Comparison of ENCODE assay signal across 26 cellular contexts in genomic region chr4:24024157-24024556, GRCh38.
DNase-seq lines count a peak whose midpoint lies in the region; ATAC-seq and TF ChIP-seq lines count a peak whose summit lies in the region.
"Had no signal": no experiment of that assay in that cellular context is flagged by ENCODE, and none has a peak within 500 bp of the region (broad histone marks: within the 10 kb centered on the region; RNA-seq: fewer than 3 reads in every experiment).

No MANE protein-coding gene starts in this region.

- ATAC-seq in GM19351 (IDR thresholded peaks at IDR 0.05; ENCODE audit: unreplicated experiment): no peak
- ATAC-seq: activated CD4-positive, CD25-positive, alpha-beta regulatory T cell treated with anti-CD3 and anti-CD28 coated beads, Interleukin-2, amount 50 U/mL, for 24 hours; left colon had no signal

- no peaks in the 10 kb centered on the region for H3K4me1 Mint-ChIP-seq in nephron progenitor cell
- H3K4me1 Mint-ChIP-seq: central memory CD8-positive, alpha-beta T cell; naive B cell had no signal

- peak overlapping the region; percentile 67 for H3K27ac Mint-ChIP-seq in nephron progenitor cell
- H3K27ac Mint-ChIP-seq: activated CD4-positive, alpha-beta memory T cell treated with anti-CD3 and anti-CD28 coated beads for 36 hours; T-helper 1 cell treated with Interleukin-12 subunit alpha and Interleukin-12 subunit beta and Interleukin-4 antibody, amounts not matched to agents 30 μg/mL and 1 μg/mL, for 36 hours had no signal

- H3K36me3 Mint-ChIP-seq in nephron progenitor cell (ENCODE audit: low read depth): no peaks in the 10 kb centered on the region
- H3K36me3 Mint-ChIP-seq: activated CD4-positive, alpha-beta memory T cell treated with anti-CD3 and anti-CD28 coated beads for 36 hours; naive B cell had no signal

- TF ChIP-seq CTCF in fibroblast of pulmonary artery (IDR thresholded peaks at IDR 0.05; ENCODE audit: low read length, missing control alignments): no peak
- no peak for TF ChIP-seq CTCF in nephron progenitor cell (IDR thresholded peaks at IDR 0.05)

- H3K4me3 ChIP-seq in fibroblast of pulmonary artery (replicated peaks; ENCODE audit: low read depth, low read length): no peak overlapping the region
- H3K4me3 ChIP-seq: prostate gland had no signal

- no peaks in the 10 kb centered on the region for H3K9me3 Mint-ChIP-seq in nephron progenitor cell
- H3K9me3 Mint-ChIP-seq: activated CD4-positive, alpha-beta memory T cell treated with anti-CD3 and anti-CD28 coated beads for 36 hours; T-helper 1 cell treated with Interleukin-12 subunit alpha and Interleukin-12 subunit beta and Interleukin-4 antibody, amounts not matched to agents 30 μg/mL and 1 μg/mL, for 36 hours had no signal

- H3K27me3 Mint-ChIP-seq in nephron progenitor cell (ENCODE audit: low read depth, poor library complexity): peaks cover 8% of the 10 kb centered on the region
- H3K27me3 Mint-ChIP-seq: activated CD4-positive, alpha-beta memory T cell treated with anti-CD3 and anti-CD28 coated beads for 36 hours; central memory CD8-positive, alpha-beta T cell; naive B cell had no signal

- DNase-seq in AG08396 (ENCODE audit: low spot score): peak; percentile 12
- DNase-seq in astrocyte of the hippocampus (ENCODE audit: low read depth, low spot score): peak; percentile 46
- peak; percentile 40 for DNase-seq in fibroblast of pulmonary artery (ENCODE audit: low read depth)
- no peak for DNase-seq in nephron progenitor cell
- no peak for DNase-seq in NCI-H510A (lab: John Stamatoyannopoulos, UW)
- no peak for DNase-seq in activated CD4-positive, CD25-positive, alpha-beta regulatory T cell treated with anti-CD3 and anti-CD28 coated beads, Interleukin-2, amount 50 U/mL, for 72 hours
- no peak for DNase-seq in NCI-H187 (lab: John Stamatoyannopoulos, UW)
- DNase-seq: activated CD4-positive, alpha-beta memory T cell treated with anti-CD3 and anti-CD28 coated beads for 36 hours; activated CD8-positive, alpha-beta memory T cell treated with anti-CD3 and anti-CD28 coated beads, Interleukin-2, amount 50 U/mL, for 4 hours; activated naive CD4-positive, alpha-beta T cell treated with anti-CD3 and anti-CD28 coated beads, Interleukin-2, amount 50 U/mL, for 16 hours; anterior cingulate cortex; C1 segment of cervical spinal cord; Caco-2; DMS79; left colon; naive B cell; NCI-H524 treated with DMSO at 0.1 percent for 48 hours; nucleus accumbens; SK-N-SH; stimulated activated CD4-positive, alpha-beta T cell treated with anti-CD3 and anti-CD28 coated beads, Interleukin-15, amount 100 ng/mL, for 24 hours; stimulated activated naive CD4-positive, alpha-beta T cell had no signal

- H3K4me3 Mint-ChIP-seq in nephron progenitor cell: no peak overlapping the region
- H3K4me3 Mint-ChIP-seq: activated CD4-positive, alpha-beta memory T cell treated with anti-CD3 and anti-CD28 coated beads for 36 hours; central memory CD8-positive, alpha-beta T cell; naive B cell; T-helper 1 cell treated with Interleukin-12 subunit alpha and Interleukin-12 subunit beta and Interleukin-4 antibody, amounts not matched to agents 30 μg/mL and 1 μg/mL, for 36 hours had no signal

Comparison
In these comparisons a context has a peak if more than half of its experiments do, and no peak if none do; other contexts are left out.
1. DNase-seq: peak in AG08396 (single experiment), astrocyte of the hippocampus (single experiment) and fibroblast of pulmonary artery (single experiment); none in nephron progenitor cell (single experiment), NCI-H510A (single experiment), activated CD4-positive, CD25-positive, alpha-beta regulatory T cell treated with anti-CD3 and anti-CD28 coated beads, Interleukin-2, amount 50 U/mL, for 72 hours (single experiment) and NCI-H187 (0 of 2).